14 cellular contexts compared by ENCODE assay signal in genomic region chr7:99126921-99127553, GRCh38. TPM values are rescaled to one million over a fixed set of nuclear protein-coding genes. Genes with fewer than 3 reads are reported as not detected.
DNase-seq lines count a peak whose midpoint lies in the region; ATAC-seq and TF ChIP-seq lines count a peak whose summit lies in the region.
"Had no signal": no experiment of that assay in that cellular context is flagged by ENCODE, and none has a peak within 500 bp of the region (broad histone marks: within the 10 kb centered on the region; RNA-seq: fewer than 3 reads in every experiment).

No MANE protein-coding gene starts in this region.

- H3K9me3 ChIP-seq in duodenal mucosa (ENCODE audit: control insufficient read depth in 1 of 2, low read length in 2 of 2) (no peaks in the 10 kb centered on the region), lung (ENCODE audit: control insufficient read depth in 2 of 2, insufficient read depth in 1 of 2, low read length in 1 of 2) (no peaks in the 10 kb centered on the region)

- H3K27ac ChIP-seq in duodenal mucosa (ENCODE audit: low read depth, low read length) = peak overlapping the region; percentile 51
- H3K27ac ChIP-seq in lung (ENCODE audit: low read depth in 1 of 2, low read length in 1 of 2) = peak overlapping the region; percentile 12 to 81

- TF ChIP-seq CTCF in lung (IDR thresholded peaks at IDR 0.05; ENCODE audit: control extremely low read depth, extremely low read depth) = no peak

- H3K4me3 ChIP-seq in duodenal mucosa (ENCODE audit: low read depth in 1 of 2, low read length in 2 of 2) = no peak overlapping the region
- no peak overlapping the region for H3K4me3 ChIP-seq in lung

- H3K27me3 Mint-ChIP-seq in stimulated activated memory B cell treated with anti-CD40 and anti-IgM and Interleukin-4, amounts not matched to agents 10 μg/mL and 1 μg/mL and 100 μg/mL, for 72 hours = no peaks in the 10 kb centered on the region
- H3K27me3 Mint-ChIP-seq: central memory CD8-positive, alpha-beta T cell; stimulated activated naive CD8-positive, alpha-beta T cell treated with anti-CD3 and anti-CD28 coated beads, Interleukin-15, Interleukin-2, amounts not matched to agents 100 ng/mL and 50 ng/mL, for 24 hours had no signal

- H3K27ac Mint-ChIP-seq in stimulated activated memory B cell treated with anti-CD40 and anti-IgM and Interleukin-4, amounts not matched to agents 10 μg/mL and 1 μg/mL and 100 μg/mL, for 72 hours = no peak overlapping the region
- H3K27ac Mint-ChIP-seq: stimulated activated naive CD8-positive, alpha-beta T cell treated with anti-CD3 and anti-CD28 coated beads, Interleukin-15, Interleukin-2, amounts not matched to agents 100 ng/mL and 50 ng/mL, for 24 hours; T-helper 1 cell treated with Interleukin-12 subunit alpha and Interleukin-12 subunit beta and Interleukin-4 antibody, amounts not matched to agents 30 μg/mL and 1 μg/mL, for 36 hours had no signal

- peaks cover 43% of the 10 kb centered on the region for H3K4me1 Mint-ChIP-seq in stimulated activated memory B cell treated with anti-CD40 and anti-IgM and Interleukin-4, amounts not matched to agents 10 μg/mL and 1 μg/mL and 100 μg/mL, for 72 hours

- peak; percentile 6 for DNase-seq in AG08395 (ENCODE audit: low spot score)
- peak; percentile 84 for DNase-seq in NCI-H460 (ENCODE audit: extremely low read depth, low read depth)
- DNase-seq in lung (ENCODE audit: low spot score) = no peak
- DNase-seq in inferior parietal cortex (ENCODE audit: extremely low spot score) = no peak
- no peak for DNase-seq in RPMI8226
- DNase-seq: GDM1, NCI-H1092, NCI-H526 treated with DMSO at 0.1 percent for 48 hours had no signal

- ATAC-seq in lung (ENCODE audit: insufficient read depth, low FRiP score) (no peak), HG03457 (IDR thresholded peaks at IDR 0.05; ENCODE audit: unreplicated experiment) (no peak)
- ATAC-seq in stimulated activated memory B cell treated with anti-CD40 and anti-IgM and Interleukin-4, amounts not matched to agents 10 μg/mL and 1 μg/mL and 100 μg/mL, for 72 hours = no peak

- H3K4me3 Mint-ChIP-seq in stimulated activated memory B cell treated with anti-CD40 and anti-IgM and Interleukin-4, amounts not matched to agents 10 μg/mL and 1 μg/mL and 100 μg/mL, for 72 hours = no peak overlapping the region
- H3K4me3 Mint-ChIP-seq: central memory CD8-positive, alpha-beta T cell; stimulated activated naive CD8-positive, alpha-beta T cell treated with anti-CD3 and anti-CD28 coated beads, Interleukin-15, Interleukin-2, amounts not matched to agents 100 ng/mL and 50 ng/mL, for 24 hours; T-helper 1 cell treated with Interleukin-12 subunit alpha and Interleukin-12 subunit beta and Interleukin-4 antibody, amounts not matched to agents 30 μg/mL and 1 μg/mL, for 36 hours had no signal

- no peak overlapping the region for H3K9ac ChIP-seq in duodenal mucosa (ENCODE audit: low read depth in 1 of 2, low read length in 2 of 2)

- H3K9me3 Mint-ChIP-seq in stimulated activated memory B cell treated with anti-CD40 and anti-IgM and Interleukin-4, amounts not matched to agents 10 μg/mL and 1 μg/mL and 100 μg/mL, for 72 hours = no peaks in the 10 kb centered on the region
- H3K9me3 Mint-ChIP-seq: central memory CD8-positive, alpha-beta T cell; stimulated activated naive CD8-positive, alpha-beta T cell treated with anti-CD3 and anti-CD28 coated beads, Interleukin-15, Interleukin-2, amounts not matched to agents 100 ng/mL and 50 ng/mL, for 24 hours; T-helper 1 cell treated with Interleukin-12 subunit alpha and Interleukin-12 subunit beta and Interleukin-4 antibody, amounts not matched to agents 30 μg/mL and 1 μg/mL, for 36 hours had no signal

- H3K36me3 ChIP-seq in duodenal mucosa (ENCODE audit: control insufficient read depth in 1 of 2, insufficient read depth in 2 of 2, low read length in 2 of 2) (no peaks in the 10 kb centered on the region), lung (ENCODE audit: control insufficient read depth in 2 of 2, insufficient read depth in 2 of 2, low read length in 2 of 2) (no peaks in the 10 kb centered on the region)

- 54 to 59% methylated on average over 14 of the region's 14 CpGs for WGBS in lung, 2 donors

- H3K36me3 Mint-ChIP-seq in stimulated activated memory B cell treated with anti-CD40 and anti-IgM and Interleukin-4, amounts not matched to agents 10 μg/mL and 1 μg/mL and 100 μg/mL, for 72 hours = peaks cover 5% of the 10 kb centered on the region

- no peaks in the 10 kb centered on the region for H3K27me3 ChIP-seq in duodenal mucosa (ENCODE audit: control insufficient read depth in 1 of 2, insufficient read depth in 2 of 2, low read length in 2 of 2)
- no peaks in the 10 kb centered on the region for H3K27me3 ChIP-seq in lung (ENCODE audit: control insufficient read depth, insufficient read depth)

- H3K4me1 ChIP-seq in duodenal mucosa (ENCODE audit: control insufficient read depth in 1 of 2, insufficient read depth in 2 of 2, low read length in 2 of 2) (peaks cover 25 to 47% of the 10 kb centered on the region in 2 donors), lung (ENCODE audit: control insufficient read depth in 2 of 2, insufficient read depth in 2 of 2, low read length in 2 of 2) (peaks cover 13 to 17% of the 10 kb centered on the region in 2 donors)

RNA-seq across cellular contexts. Expression of gene SMURF1, which starts 16.9 kb away (rescaled TPM):
- total RNA-seq in NCI-H460 (2014; rRNA removed; shearing (Covaris generic)) = 23.6 and 26.4 TPM in 2 replicates
- polyA plus RNA-seq in NCI-H460 (2014; cell fraction: nucleus; rRNA removed) = 18.4 and 23.3 TPM in 2 replicates
- total RNA-seq in lung = 10 to 100 TPM; 30.6 to 36.4 TPM
- 10 to 100 TPM in 1 of 2 donors, 1 to 10 TPM in 1; 9.0 to 12.4 TPM for polyA plus RNA-seq in lung

Comparison
In these comparisons a context has a peak if more than half of its experiments do, and no peak if none do; other contexts are left out.
1. DNase-seq: peak in AG08395 (single experiment) and NCI-H460 (single experiment); none in lung (single experiment), inferior parietal cortex (single experiment) and RPMI8226 (single experiment).